13 cellular contexts compared by ENCODE assay signal in genomic region chr18:59928201-59928600, GRCh38. TPM values are rescaled to one million over a fixed set of nuclear protein-coding genes. Genes with fewer than 3 reads are reported as not detected.
DNase-seq lines count a peak whose midpoint lies in the region; ATAC-seq, FAIRE-seq and TF ChIP-seq lines count a peak whose summit lies in the region.
"Had no signal": no experiment of that assay in that cellular context is flagged by ENCODE, and none has a peak within 500 bp of the region (broad histone marks: within the 10 kb centered on the region; RNA-seq: fewer than 3 reads in every experiment).

No MANE protein-coding gene starts in this region.

- no peaks in the 10 kb centered on the region; the same call in 1 of the 2 replicates for H3F3A ChIP-seq in OCI-LY1 (ENCODE audit: insufficient read depth, low read length)

- DNase-seq in kidney tubule cell (ENCODE audit: low spot score) (peak; percentile 51), RCC 7860 (ENCODE audit: low spot score) (no peak)
- DNase-seq in stimulated activated naive B cell treated with anti-CD40 and anti-IgM and Interleukin-4, amounts not matched to agents 10 μg/mL and 1 μg/mL and 100 μg/mL, for 72 hours = no peak
- DNase-seq in stimulated activated CD4-positive, alpha-beta T cell treated with anti-CD3 and anti-CD28 coated beads, Interleukin-12 subunit alpha, Interleukin-12 subunit beta, amount 100 ng/mL, for 4 hours = no peak
- DNase-seq: BE2C; CD4-positive, alpha-beta memory T cell; DMS79 had no signal

- H3K27ac ChIP-seq in OCI-LY1 (ENCODE audit: low read depth, low read length, poor library complexity, severe bottlenecking) = peak overlapping the region; percentile 60
- H3K27ac ChIP-seq: A549, C4-2B had no signal

- no peak for FAIRE-seq in RCC 7860 (lab: Jason Lieb, UNC)
- FAIRE-seq: A549, H1 had no signal

- no peak for ATAC-seq in activated T-helper 17 cell treated with anti-CD3 and anti-CD28 coated beads, Interleukin-2, amount 50 U/mL, for 72 hours (replicated peaks)
- ATAC-seq in stimulated activated naive B cell treated with anti-CD40 and anti-IgM and Interleukin-4, amounts not matched to agents 10 μg/mL and 1 μg/mL and 100 μg/mL, for 72 hours (replicated peaks) = no peak
- ATAC-seq: A549 had no signal

- peak overlapping the region; percentile 86 for H3K27ac Mint-ChIP-seq in activated T-helper 17 cell treated with anti-CD3 and anti-CD28 coated beads, Interleukin-2, amount 50 U/mL, for 72 hours
- peak overlapping the region; percentile 97 for H3K27ac Mint-ChIP-seq in stimulated activated naive B cell treated with anti-CD40 and anti-IgM and Interleukin-4, amounts not matched to agents 10 μg/mL and 1 μg/mL and 100 μg/mL, for 72 hours
- H3K27ac Mint-ChIP-seq: CD4-positive, alpha-beta memory T cell had no signal

- no peaks in the 10 kb centered on the region for H3K9me2 ChIP-seq in OCI-LY1 (ENCODE audit: low read depth, low read length)

- H4K20me1 ChIP-seq in OCI-LY1 (ENCODE audit: insufficient read depth, low read length) = no peaks in the 10 kb centered on the region

- no peaks in the 10 kb centered on the region for H3K9me3 Mint-ChIP-seq in activated T-helper 17 cell treated with anti-CD3 and anti-CD28 coated beads, Interleukin-2, amount 50 U/mL, for 72 hours
- H3K9me3 Mint-ChIP-seq in stimulated activated naive B cell treated with anti-CD40 and anti-IgM and Interleukin-4, amounts not matched to agents 10 μg/mL and 1 μg/mL and 100 μg/mL, for 72 hours = no peaks in the 10 kb centered on the region
- H3K9me3 Mint-ChIP-seq: CD4-positive, alpha-beta memory T cell had no signal

- H3K9me3 ChIP-seq in OCI-LY1 (ENCODE audit: low read length) = no peaks in the 10 kb centered on the region
- H3K9me3 ChIP-seq: A549, BE2C, HAP-1 had no signal

- no peak overlapping the region for H3K4me3 ChIP-seq in OCI-LY1 (ENCODE audit: low read depth, low read length, poor library complexity, severe bottlenecking)
- H3K4me3 ChIP-seq: A549, HAP-1 had no signal

- no peaks in the 10 kb centered on the region for H3K36me3 ChIP-seq in OCI-LY1 (ENCODE audit: insufficient read depth, low read length)
- H3K36me3 ChIP-seq: BE2C, HAP-1 had no signal

- H3K27me3 ChIP-seq in OCI-LY1 (ENCODE audit: insufficient read depth, low read length) = no peaks in the 10 kb centered on the region
- H3K27me3 ChIP-seq: BE2C had no signal

- H3K4me3 Mint-ChIP-seq in activated T-helper 17 cell treated with anti-CD3 and anti-CD28 coated beads, Interleukin-2, amount 50 U/mL, for 72 hours = peak overlapping the region; percentile 52
- no peak overlapping the region for H3K4me3 Mint-ChIP-seq in stimulated activated naive B cell treated with anti-CD40 and anti-IgM and Interleukin-4, amounts not matched to agents 10 μg/mL and 1 μg/mL and 100 μg/mL, for 72 hours
- H3K4me3 Mint-ChIP-seq: CD4-positive, alpha-beta memory T cell had no signal

- peaks cover 46% of the 10 kb centered on the region for H3K4me1 ChIP-seq in OCI-LY1 (ENCODE audit: insufficient read depth, low read length, severe bottlenecking)
- H3K4me1 ChIP-seq: A549, HAP-1 had no signal

- no peaks in the 10 kb centered on the region for H3K36me3 Mint-ChIP-seq in activated T-helper 17 cell treated with anti-CD3 and anti-CD28 coated beads, Interleukin-2, amount 50 U/mL, for 72 hours (ENCODE audit: low read depth)
- H3K36me3 Mint-ChIP-seq in stimulated activated naive B cell treated with anti-CD40 and anti-IgM and Interleukin-4, amounts not matched to agents 10 μg/mL and 1 μg/mL and 100 μg/mL, for 72 hours = peaks cover 0 to 2% of the 10 kb centered on the region in 2 donors
- H3K36me3 Mint-ChIP-seq: CD4-positive, alpha-beta memory T cell had no signal

- no peak for TF ChIP-seq CTCF in OCI-LY1 (IDR thresholded peaks at IDR 0.05; ENCODE audit: low read length)

- no peaks in the 10 kb centered on the region for H3K79me2 ChIP-seq in OCI-LY1 (ENCODE audit: insufficient read depth, low read length)

- H3K4me2 ChIP-seq in OCI-LY1 (ENCODE audit: low read length) = no peak overlapping the region
- H3K4me2 ChIP-seq: A549 had no signal

- H3K27me3 Mint-ChIP-seq in activated T-helper 17 cell treated with anti-CD3 and anti-CD28 coated beads, Interleukin-2, amount 50 U/mL, for 72 hours = peaks cover 7% of the 10 kb centered on the region
- H3K27me3 Mint-ChIP-seq in stimulated activated naive B cell treated with anti-CD40 and anti-IgM and Interleukin-4, amounts not matched to agents 10 μg/mL and 1 μg/mL and 100 μg/mL, for 72 hours = no peaks in the 10 kb centered on the region

- H2AFZ ChIP-seq in OCI-LY1 (ENCODE audit: low read length) = no peak overlapping the region

- no peak overlapping the region for H3K9ac ChIP-seq in OCI-LY1 (ENCODE audit: low read length)

- H3K4me1 Mint-ChIP-seq in activated T-helper 17 cell treated with anti-CD3 and anti-CD28 coated beads, Interleukin-2, amount 50 U/mL, for 72 hours = peaks cover 17% of the 10 kb centered on the region
- H3K4me1 Mint-ChIP-seq in stimulated activated naive B cell treated with anti-CD40 and anti-IgM and Interleukin-4, amounts not matched to agents 10 μg/mL and 1 μg/mL and 100 μg/mL, for 72 hours = peaks cover 24 to 45% of the 10 kb centered on the region in 2 donors

RNA-seq across cellular contexts. Expression of gene PMAIP1, which starts 28.4 kb away (rescaled TPM):
- 10 to 100 TPM; 62.7 to 83.1 TPM for total RNA-seq in activated T-helper 17 cell treated with anti-CD3 and anti-CD28 coated beads, Interleukin-2, amount 50 U/mL, for 72 hours
